11 cellular contexts compared by ENCODE assay signal in genomic region chr4:16109256-16109655, GRCh38. TPM values are rescaled to one million over a fixed set of nuclear protein-coding genes. Genes with fewer than 3 reads are reported as not detected.
"Had no signal": no experiment of that assay in that cellular context is flagged by ENCODE, and none has a peak within 500 bp of the region (broad histone marks: within the 10 kb centered on the region; RNA-seq: fewer than 3 reads in every experiment).

No MANE protein-coding gene starts in this region.

- H3K27ac Mint-ChIP-seq: HFFc6, IgD-negative memory B cell had no signal

- H3K4me1 ChIP-seq: HAP-1 had no signal

- H3K4me3 ChIP-seq: GM23248, HAP-1 had no signal

- H3K27ac ChIP-seq: GM23248, HL-60 had no signal

- H3K36me3 ChIP-seq: HAP-1 had no signal

- H3K36me3 Mint-ChIP-seq: IgD-negative memory B cell had no signal

- H3K4me1 Mint-ChIP-seq: IgD-negative memory B cell had no signal

- ATAC-seq: HCT116, HepG2 had no signal

- H3K9me3 ChIP-seq: HAP-1 had no signal

- H3K9me3 Mint-ChIP-seq: HFFc6 had no signal

- H2AFZ ChIP-seq: GM23248 had no signal

- DNase-seq: GM23248, GOT3, H7, HFFc6 had no signal

- H3K4me3 Mint-ChIP-seq: HFFc6 had no signal

RNA-seq across cellular contexts. Expression of gene PROM1, which starts 25.4 kb away (rescaled TPM):
- total RNA-seq: GM23248, H4, HT1080 had no signal
- polyA plus RNA-seq: GM23248, IgD-negative memory B cell had no signal
